15 cellular contexts compared by ENCODE assay signal in genomic region chr14:61512508-61512907, GRCh38.
DNase-seq lines count a peak whose midpoint lies in the region; ATAC-seq, FAIRE-seq and TF ChIP-seq lines count a peak whose summit lies in the region.
"Had no signal": no experiment of that assay in that cellular context is flagged by ENCODE, and none has a peak within 500 bp of the region (broad histone marks: within the 10 kb centered on the region; RNA-seq: fewer than 3 reads in every experiment).

No MANE protein-coding gene starts in this region.

- no peak for ATAC-seq in stimulated activated naive CD8-positive, alpha-beta T cell treated with anti-CD3 and anti-CD28 coated beads, Interleukin-15, Interleukin-2, amounts not matched to agents 100 U/mL and 50 U/mL, for 24 hours

- H3K4me1 Mint-ChIP-seq in stimulated activated naive CD8-positive, alpha-beta T cell treated with anti-CD3 and anti-CD28 coated beads, Interleukin-15, Interleukin-2, amounts not matched to agents 100 ng/mL and 50 ng/mL, for 24 hours (ENCODE audit: low read depth): peaks cover 99% of the 10 kb centered on the region
- peaks cover 19% of the 10 kb centered on the region for H3K4me1 Mint-ChIP-seq in astrocyte (ENCODE audit: low read depth, unreplicated experiment)

- no peaks in the 10 kb centered on the region for H3K79me2 ChIP-seq in astrocyte (ENCODE audit: insufficient read depth, low read length)

- peaks cover 13% of the 10 kb centered on the region for H3K4me1 ChIP-seq in astrocyte (ENCODE audit: insufficient read depth, low read length)

- H3K27me3 Mint-ChIP-seq in stimulated activated naive CD8-positive, alpha-beta T cell treated with anti-CD3 and anti-CD28 coated beads, Interleukin-15, Interleukin-2, amounts not matched to agents 100 ng/mL and 50 ng/mL, for 24 hours: no peaks in the 10 kb centered on the region
- H3K27me3 Mint-ChIP-seq in astrocyte (ENCODE audit: low read depth, unreplicated experiment): no peaks in the 10 kb centered on the region

- H3K9me3 Mint-ChIP-seq in stimulated activated naive CD8-positive, alpha-beta T cell treated with anti-CD3 and anti-CD28 coated beads, Interleukin-15, Interleukin-2, amounts not matched to agents 100 ng/mL and 50 ng/mL, for 24 hours: no peaks in the 10 kb centered on the region
- no peaks in the 10 kb centered on the region for H3K9me3 Mint-ChIP-seq in astrocyte (ENCODE audit: unreplicated experiment)
- H3K9me3 Mint-ChIP-seq: endodermal cell had no signal

- no peak for DNase-seq in stimulated activated naive CD8-positive, alpha-beta T cell treated with anti-CD3 and anti-CD28 coated beads, Interleukin-15, Interleukin-2, amounts not matched to agents 100 U/mL and 50 U/mL, for 24 hours
- DNase-seq in astrocyte (ENCODE audit: low read depth): peak; percentile 89
- DNase-seq in iris pigment epithelial cell (ENCODE audit: low read depth): peak; percentile 92
- DNase-seq in activated CD8-positive, alpha-beta memory T cell treated with anti-CD3 and anti-CD28 coated beads for 24 hours: no peak
- no peak for DNase-seq in anterior cingulate cortex (lab: John Stamatoyannopoulos, UW)
- no peak for DNase-seq in NCI-H146 treated with DMSO at 0.1 percent for 48 hours (lab: John Stamatoyannopoulos, UW; ENCODE audit: unreplicated experiment)
- DNase-seq in activated CD4-positive, alpha-beta T cell treated with anti-CD3 and anti-CD28 coated beads, Interleukin-2, amount 50 U/mL, for 1 hour: no peak
- DNase-seq: activated effector memory CD4-positive, alpha-beta T cell treated with Interleukin-2 at 50 U/mL for 16 hours; islet precursor cell; NCI-H1048; stimulated activated CD4-positive, alpha-beta T cell treated with anti-CD3 and anti-CD28 coated beads, Interleukin-4, amount 100 ng/mL, for 4 hours; transverse colon had no signal

- TF ChIP-seq CTCF in astrocyte (IDR thresholded peaks at IDR 0.05; ENCODE audit: insufficient read depth, low read depth, low read length): no peak

- H3K36me3 Mint-ChIP-seq in stimulated activated naive CD8-positive, alpha-beta T cell treated with anti-CD3 and anti-CD28 coated beads, Interleukin-15, Interleukin-2, amounts not matched to agents 100 ng/mL and 50 ng/mL, for 24 hours (ENCODE audit: low read depth): peaks cover 87% of the 10 kb centered on the region
- no peaks in the 10 kb centered on the region for H3K36me3 Mint-ChIP-seq in astrocyte (ENCODE audit: low read depth, unreplicated experiment)

- no peak overlapping the region for H3K4me2 ChIP-seq in astrocyte (ENCODE audit: low read length)

- no peaks in the 10 kb centered on the region for H3K36me3 ChIP-seq in astrocyte (ENCODE audit: insufficient read depth, low read length)
- H3K36me3 ChIP-seq: transverse colon had no signal

- no peak overlapping the region for H3K4me3 ChIP-seq in astrocyte (ENCODE audit: insufficient read depth, low read depth, low read length)
- H3K4me3 ChIP-seq: transverse colon had no signal

- H3K27me3 ChIP-seq in astrocyte (ENCODE audit: insufficient read depth, low read length): no peaks in the 10 kb centered on the region
- H3K27me3 ChIP-seq: transverse colon had no signal

- peak; percentile 9 for FAIRE-seq in astrocyte (lab: Jason Lieb, UNC)

- H3K9ac ChIP-seq in astrocyte (ENCODE audit: low read length): no peak overlapping the region

- peak overlapping the region; percentile 68 for H3K4me3 Mint-ChIP-seq in stimulated activated naive CD8-positive, alpha-beta T cell treated with anti-CD3 and anti-CD28 coated beads, Interleukin-15, Interleukin-2, amounts not matched to agents 100 ng/mL and 50 ng/mL, for 24 hours
- H3K4me3 Mint-ChIP-seq in astrocyte (ENCODE audit: unreplicated experiment): no peak overlapping the region
- H3K4me3 Mint-ChIP-seq: endodermal cell had no signal

- H3K27ac ChIP-seq in astrocyte (ENCODE audit: low read depth, low read length): no peak overlapping the region
- H3K27ac ChIP-seq: HL-60 had no signal

- no peaks in the 10 kb centered on the region for H3K9me3 ChIP-seq in astrocyte (ENCODE audit: insufficient read depth, low read depth, low read length)
- H3K9me3 ChIP-seq: transverse colon had no signal

- H3K27ac Mint-ChIP-seq in stimulated activated naive CD8-positive, alpha-beta T cell treated with anti-CD3 and anti-CD28 coated beads, Interleukin-15, Interleukin-2, amounts not matched to agents 100 ng/mL and 50 ng/mL, for 24 hours: peak overlapping the region; percentile 99
- peak overlapping the region; percentile 81 for H3K27ac Mint-ChIP-seq in astrocyte (ENCODE audit: unreplicated experiment)
- H3K27ac Mint-ChIP-seq: endodermal cell had no signal

- no peaks in the 10 kb centered on the region for H4K20me1 ChIP-seq in astrocyte (ENCODE audit: insufficient read depth, low read length)

- H2AFZ ChIP-seq in astrocyte (ENCODE audit: low read depth, low read length): no peak overlapping the region

Comparison
In these comparisons a context has a peak if more than half of its experiments do, and no peak if none do; other contexts are left out.
1. DNase-seq: peak in astrocyte (single experiment) and iris pigment epithelial cell (single experiment); none in stimulated activated naive CD8-positive, alpha-beta T cell treated with anti-CD3 and anti-CD28 coated beads, Interleukin-15, Interleukin-2, amounts not matched to agents 100 U/mL and 50 U/mL, for 24 hours (single experiment), activated CD8-positive, alpha-beta memory T cell treated with anti-CD3 and anti-CD28 coated beads for 24 hours (single experiment), anterior cingulate cortex (0 of 58), NCI-H146 treated with DMSO at 0.1 percent for 48 hours (single experiment) and activated CD4-positive, alpha-beta T cell treated with anti-CD3 and anti-CD28 coated beads, Interleukin-2, amount 50 U/mL, for 1 hour (single experiment).